ENCODE assay signal across 13 cellular contexts in the genomic region with DNA sequence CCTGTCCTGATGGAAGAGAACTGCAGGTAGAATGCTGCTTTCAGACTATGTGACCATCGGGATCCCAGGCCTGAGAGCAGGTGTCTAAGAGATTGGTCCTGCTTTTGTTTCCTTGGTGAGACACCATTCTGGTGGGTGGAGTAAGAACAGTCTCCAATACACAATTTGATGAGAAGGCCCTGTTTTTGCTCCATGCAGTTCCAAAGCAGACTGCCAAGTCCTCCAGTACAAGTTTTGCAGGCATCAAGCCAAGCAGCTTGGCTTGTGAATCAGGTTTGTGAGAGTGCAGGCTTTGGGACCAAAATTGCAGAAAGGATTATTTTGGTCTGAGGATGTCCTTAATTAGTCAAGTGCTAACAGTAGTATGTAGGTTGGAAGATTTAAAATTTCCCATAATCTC.
DNase-seq lines count a peak whose midpoint lies in the region; ATAC-seq, FAIRE-seq and TF ChIP-seq lines count a peak whose summit lies in the region.
"Had no signal": no experiment of that assay in that cellular context is flagged by ENCODE, and none has a peak within 500 bp of the region (broad histone marks: within the 10 kb centered on the region; RNA-seq: fewer than 3 reads in every experiment).

No MANE protein-coding gene starts in this region.

- CTCF ChIA-PET in activated CD4-positive, alpha-beta memory T cell treated with anti-CD3 and anti-CD28 coated beads for 36 hours (lab: Charles Lee), result no interaction called here

- peak overlapping the region; percentile 100 for H3K27ac ChIP-seq in SK-N-MC
- H3K27ac ChIP-seq: KMS-11 had no signal

- H3K36me3 Mint-ChIP-seq in activated CD4-positive, alpha-beta memory T cell treated with anti-CD3 and anti-CD28 coated beads for 36 hours, result peaks cover 2% of the 10 kb centered on the region

- peaks cover 52% of the 10 kb centered on the region for H3K4me1 Mint-ChIP-seq in activated CD4-positive, alpha-beta memory T cell treated with anti-CD3 and anti-CD28 coated beads for 36 hours (ENCODE audit: low read depth)

- H3K9me3 Mint-ChIP-seq in activated CD4-positive, alpha-beta memory T cell treated with anti-CD3 and anti-CD28 coated beads for 36 hours, result no peaks in the 10 kb centered on the region

- no peak overlapping the region for H3K27ac Mint-ChIP-seq in activated CD4-positive, alpha-beta memory T cell treated with anti-CD3 and anti-CD28 coated beads for 36 hours

- H3K9ac ChIP-seq in SK-N-MC (ENCODE audit: insufficient read length), result no peak overlapping the region
- H3K9ac ChIP-seq: KMS-11 had no signal

- FAIRE-seq in frontal cortex (lab: Jason Lieb, UNC), result no peak

- H3K27me3 Mint-ChIP-seq in activated CD4-positive, alpha-beta memory T cell treated with anti-CD3 and anti-CD28 coated beads for 36 hours, result no peaks in the 10 kb centered on the region
- H3K27me3 Mint-ChIP-seq: activated CD4-positive, alpha-beta T cell treated with anti-CD3 and anti-CD28 coated beads for 36 hours had no signal

- H3K36me3 ChIP-seq in SK-N-MC (ENCODE audit: insufficient read depth, low read length), result no peaks in the 10 kb centered on the region

- POLR2A ChIA-PET in activated CD4-positive, alpha-beta memory T cell treated with anti-CD3 and anti-CD28 coated beads for 36 hours (lab: Charles Lee), result no interaction called here

- intact Hi-C loops in activated CD4-positive, alpha-beta memory T cell treated with anti-CD3 and anti-CD28 coated beads for 36 hours (cut with micrococcal nuclease), result no loop called here

- no peaks in the 10 kb centered on the region for H3K9me3 ChIP-seq in SK-N-MC (ENCODE audit: low read depth, low read length)

- peak; percentile 48 for ATAC-seq in omental fat pad (ENCODE audit: low FRiP score)
- ATAC-seq in HG02885 (IDR thresholded peaks at IDR 0.05; ENCODE audit: poor library complexity, unreplicated experiment), result no peak
- ATAC-seq: activated CD4-positive, alpha-beta T cell treated with anti-CD3 and anti-CD28 coated beads for 36 hours; Panc1 had no signal

- no peak overlapping the region for H3K4me3 ChIP-seq in SK-N-MC
- H3K4me3 ChIP-seq: coronary artery had no signal

- DNase-seq in AG20443 (ENCODE audit: low spot score) (peak; percentile 64), SK-N-MC (ENCODE audit: low read depth, low spot score) (no peak), frontal cortex (ENCODE audit: low spot score in 2 of 2) (peak; percentile 27 to 41), omental fat pad (ENCODE audit: low spot score) (no peak), SKM-1 (lab: John Stamatoyannopoulos, UW; ENCODE audit: unreplicated experiment) (no peak)
- no peak for DNase-seq in stimulated activated naive CD4-positive, alpha-beta T cell treated with Interleukin-2 at 50 U/mL for 16 hours (lab: John Stamatoyannopoulos, UW)
- DNase-seq in activated CD4-positive, alpha-beta memory T cell treated with anti-CD3 and anti-CD28 coated beads for 36 hours, result no peak
- DNase-seq: activated CD4-positive, alpha-beta T cell treated with anti-CD3 and anti-CD28 coated beads for 36 hours; Calu3 had no signal

- H3K4me3 Mint-ChIP-seq in activated CD4-positive, alpha-beta memory T cell treated with anti-CD3 and anti-CD28 coated beads for 36 hours, result no peak overlapping the region
- H3K4me3 Mint-ChIP-seq: activated CD4-positive, alpha-beta T cell treated with anti-CD3 and anti-CD28 coated beads for 36 hours had no signal

- TF ChIP-seq CTCF in omental fat pad (IDR thresholded peaks at IDR 0.05), result no peak

Comparison
In these comparisons a context has a peak if more than half of its experiments do, and no peak if none do; other contexts are left out.
1. DNase-seq: peak in AG20443 (single experiment) and frontal cortex (2 of 2); none in SK-N-MC (single experiment), omental fat pad (single experiment), stimulated activated naive CD4-positive, alpha-beta T cell treated with Interleukin-2 at 50 U/mL for 16 hours (single experiment), SKM-1 (single experiment) and activated CD4-positive, alpha-beta memory T cell treated with anti-CD3 and anti-CD28 coated beads for 36 hours (single experiment).